Comparison of ENCODE assay signal across 21 cellular contexts in genomic region chr5:110269478-110270142, GRCh38.
A peak's percentile ranks its signal among the peaks of the same experiment; 100 is the strongest.
DNase-seq lines count a peak whose midpoint lies in the region; ATAC-seq and TF ChIP-seq lines count a peak whose summit lies in the region.
"Had no signal": no experiment of that assay in that cellular context is flagged by ENCODE, and none has a peak within 500 bp of the region (broad histone marks: within the 10 kb centered on the region; RNA-seq: fewer than 3 reads in every experiment).

No MANE protein-coding gene starts in this region.

- no peaks in the 10 kb centered on the region for H3F3A ChIP-seq in SK-N-SH (replicated peaks; ENCODE audit: insufficient read depth)
- H3F3A ChIP-seq in GM23248 (ENCODE audit: insufficient read depth): no peaks in the 10 kb centered on the region

- TF ChIP-seq RAD21 in SK-N-SH (IDR thresholded peaks at IDR 0.05; ENCODE audit: low read length): no peak

- no peaks in the 10 kb centered on the region for H3K79me2 ChIP-seq in SK-N-SH (ENCODE audit: insufficient read depth)
- H3K79me2 ChIP-seq in GM23248 (ENCODE audit: insufficient read depth): no peaks in the 10 kb centered on the region
- no peaks in the 10 kb centered on the region for H3K79me2 ChIP-seq in hepatocyte

- H2AFZ ChIP-seq in SK-N-SH (ENCODE audit: low read depth): no peak overlapping the region
- H2AFZ ChIP-seq in GM23248: peak overlapping the region; percentile 80
- H2AFZ ChIP-seq in hepatocyte: no peak overlapping the region

- no peak overlapping the region for H3K4me3 ChIP-seq in SK-N-SH (ENCODE audit: low read depth in 2 of 2, low read length in 1 of 2)
- H3K4me3 ChIP-seq in GM23248: 0 out of 2 replicates have a peak overlapping the region, but pooled peaks have one; percentile 3
- H3K4me3 ChIP-seq in ascending aorta: peak overlapping the region in 1 of 2 donors; percentile 24
- no peak overlapping the region for H3K4me3 ChIP-seq in hepatocyte
- H3K4me3 ChIP-seq: BLaER1 treated with 17β-estradiol and CSF1 and Interleukin-3, amounts not matched to agents 10 nM and 100 nM; HAP-1; MG63 had no signal

- H3K27me3 ChIP-seq in SK-N-SH (ENCODE audit: insufficient read depth): no peaks in the 10 kb centered on the region
- no peaks in the 10 kb centered on the region for H3K27me3 ChIP-seq in GM23248 (replicated peaks; ENCODE audit: insufficient read depth)
- no peaks in the 10 kb centered on the region for H3K27me3 ChIP-seq in ascending aorta
- H3K27me3 ChIP-seq in hepatocyte: no peaks in the 10 kb centered on the region
- H3K27me3 ChIP-seq: BLaER1 treated with 17β-estradiol and CSF1 and Interleukin-3, amounts not matched to agents 10 nM and 100 nM had no signal

- H3K9me3 ChIP-seq in SK-N-SH (no peaks in the 10 kb centered on the region), GM23248 (ENCODE audit: low read depth) (no peaks in the 10 kb centered on the region), ascending aorta (no peaks in the 10 kb centered on the region), hepatocyte (ENCODE audit: low read depth) (no peaks in the 10 kb centered on the region)
- H3K9me3 ChIP-seq: BLaER1 treated with 17β-estradiol and CSF1 and Interleukin-3, amounts not matched to agents 10 nM and 100 nM; HAP-1; MG63 had no signal

- H3K4me2 ChIP-seq in SK-N-SH (no peak overlapping the region), GM23248 (ENCODE audit: unreplicated experiment) (peak overlapping the region; percentile 30), hepatocyte (no peak overlapping the region)
- H3K4me2 ChIP-seq: BLaER1 treated with 17β-estradiol and CSF1 and Interleukin-3, amounts not matched to agents 10 nM and 100 nM had no signal

- no peak overlapping the region for H3K9ac ChIP-seq in SK-N-SH
- H3K9ac ChIP-seq in GM23248: peak overlapping the region; percentile 12; the same call in 1 of the 2 replicates
- H3K9ac ChIP-seq: BLaER1 treated with 17β-estradiol and CSF1 and Interleukin-3, amounts not matched to agents 10 nM and 100 nM had no signal

- CTCF ChIA-PET in SK-N-SH (lab: Yijun Ruan, JAX): no interaction called here

- no peaks in the 10 kb centered on the region for H3K36me3 Mint-ChIP-seq in neural crest cell (ENCODE audit: low read depth)
- H3K36me3 Mint-ChIP-seq: CD8-positive, alpha-beta memory T cell had no signal

- peak overlapping the region; percentile 12 for H3K27ac Mint-ChIP-seq in neural crest cell (ENCODE audit: unreplicated experiment)
- H3K27ac Mint-ChIP-seq: CD8-positive, alpha-beta memory T cell had no signal

- no peaks in the 10 kb centered on the region for H3K9me3 Mint-ChIP-seq in neural crest cell
- H3K9me3 Mint-ChIP-seq: CD8-positive, alpha-beta memory T cell had no signal

- TF ChIP-seq CTCF in SK-N-SH (IDR thresholded peaks at IDR 0.05) (no peak), ascending aorta (IDR thresholded peaks at IDR 0.05) (no peak), neural crest cell (conservative IDR thresholded peaks at IDR 0.05) (no peak), hepatocyte (IDR thresholded peaks at IDR 0.05; ENCODE audit: poor library complexity) (no peak)

- intact Hi-C loops in ascending aorta (cut with DNase I): loop anchor here (10.0 kb wide), 2 partner anchors 285 to 365 kb away; no protein-coding TSS in a partner anchor

- POLR2A ChIA-PET in SK-N-SH (lab: Yijun Ruan, JAX): no interaction called here

- no peak for DNase-seq in SK-N-SH
- DNase-seq in GM23248: peak; percentile 28
- DNase-seq in ascending aorta (ENCODE audit: low spot score in 2 of 2): no peak
- DNase-seq in neural crest cell (ENCODE audit: low read depth, low spot score): no peak
- DNase-seq in substantia nigra (lab: John Stamatoyannopoulos, UW): no peak
- DNase-seq in hepatocyte (ENCODE audit: low spot score): no peak
- DNase-seq: 8988T; CD8-positive, alpha-beta memory T cell; DMS79; Karpas-422; MG63; NCI-H1105 treated with DMSO at 0.1 percent for 48 hours; NCI-H187; NCI-H2171; NCI-H446; NCI-H69; NK-92 treated with Interleukin-12 subunit alpha and Interleukin-12 subunit beta, amount 100 ng/mL, for 24 hours had no signal

- H3K4me3 Mint-ChIP-seq in neural crest cell: no peak overlapping the region
- H3K4me3 Mint-ChIP-seq: CD8-positive, alpha-beta memory T cell had no signal

- no peak for TF ChIP-seq EP300 in SK-N-SH (IDR thresholded peaks at IDR 0.05; ENCODE audit: borderline replicate concordance in 1 of 2, low read depth in 1 of 2, low read length in 1 of 2)

- H3K9me2 ChIP-seq in SK-N-SH (no peaks in the 10 kb centered on the region), GM23248 (ENCODE audit: insufficient read depth) (no peaks in the 10 kb centered on the region), hepatocyte (replicated peaks; ENCODE audit: insufficient read depth) (no peaks in the 10 kb centered on the region)

- H3K4me1 Mint-ChIP-seq in neural crest cell: peaks cover 28% of the 10 kb centered on the region

- H3K27me3 Mint-ChIP-seq in neural crest cell (ENCODE audit: low read depth): no peaks in the 10 kb centered on the region
- H3K27me3 Mint-ChIP-seq: CD8-positive, alpha-beta memory T cell had no signal

- H3K27ac ChIP-seq in SK-N-SH (ENCODE audit: low read depth in 2 of 2, low read length in 1 of 2) (no peak overlapping the region), GM23248 (no peak overlapping the region), ascending aorta (peak overlapping the region; percentile 52 to 53), substantia nigra (ENCODE audit: low read depth, low read length, poor library complexity, severe bottlenecking) (no peak overlapping the region), hepatocyte (no peak overlapping the region)
- H3K27ac ChIP-seq: BLaER1 treated with 17β-estradiol and CSF1 and Interleukin-3, amounts not matched to agents 10 nM and 100 nM had no signal

- ATAC-seq in SK-N-SH treated with all-trans-retinoic acid at 6 μM for 48 hours (peak; percentile 68), GM21390 (IDR thresholded peaks at IDR 0.05; ENCODE audit: unreplicated experiment) (no peak)

- H3K36me3 ChIP-seq in SK-N-SH (replicated peaks in 1 of 2; ENCODE audit: control insufficient read depth in 1 of 2, insufficient read depth in 2 of 2, low read length in 1 of 2): no peaks in the 10 kb centered on the region
- H3K36me3 ChIP-seq in GM23248 (ENCODE audit: low read depth): no peaks in the 10 kb centered on the region
- H3K36me3 ChIP-seq in ascending aorta: no peaks in the 10 kb centered on the region
- no peaks in the 10 kb centered on the region for H3K36me3 ChIP-seq in hepatocyte (replicated peaks; ENCODE audit: insufficient read depth, low read depth)
- H3K36me3 ChIP-seq: BLaER1 treated with 17β-estradiol and CSF1 and Interleukin-3, amounts not matched to agents 10 nM and 100 nM; HAP-1; MG63 had no signal

- 81% methylated on average over 3 of the region's 3 CpGs for WGBS in SK-N-SH (ENCODE audit: low lambda C conversion rate)
- WGBS in GM23248 (ENCODE audit: low coverage in 1 of 2, low lambda C conversion rate in 2 of 2, missing lambda C conversion rate in 2 of 2), 2 experiments: 11 to 13% methylated on average over 3 of the region's 3 CpGs
- WGBS in hepatocyte (ENCODE audit: low lambda C conversion rate, missing lambda C conversion rate): 85% methylated on average over 3 of the region's 3 CpGs

- H4K20me1 ChIP-seq in SK-N-SH (ENCODE audit: insufficient read depth) (no peaks in the 10 kb centered on the region), GM23248 (ENCODE audit: insufficient read depth) (no peaks in the 10 kb centered on the region), hepatocyte (ENCODE audit: insufficient read depth, poor library complexity, severe bottlenecking) (no peaks in the 10 kb centered on the region)
- H4K20me1 ChIP-seq: BLaER1 treated with 17β-estradiol and CSF1 and Interleukin-3, amounts not matched to agents 10 nM and 100 nM had no signal

- in situ Hi-C loops in GM23248 (cut with MboI): no loop called here

- no peaks in the 10 kb centered on the region for H3K4me1 ChIP-seq in SK-N-SH (ENCODE audit: control insufficient read depth in 1 of 2, insufficient read depth in 2 of 2, low read depth in 1 of 2, low read length in 1 of 2)
- peaks cover 10% of the 10 kb centered on the region for H3K4me1 ChIP-seq in GM23248 (ENCODE audit: insufficient read depth)
- H3K4me1 ChIP-seq in ascending aorta: peaks cover 0 to 15% of the 10 kb centered on the region in 2 donors
- H3K4me1 ChIP-seq in hepatocyte (ENCODE audit: insufficient read depth): no peaks in the 10 kb centered on the region
- H3K4me1 ChIP-seq: HAP-1 had no signal

TF ChIP-seq in SK-N-SH treated with all-trans-retinoic acid at 6 μM for 48 hours, 23 proteins besides CTCF, POLR2A, EP300 and RAD21:
- no peak for TF ChIP-seq ZNF70 (CRISPR knock-in tag; IDR thresholded peaks at IDR 0.05)
- TF ChIP-seq CSDC2 (CRISPR knock-in tag; IDR thresholded peaks at IDR 0.05): no peak
- no peak for TF ChIP-seq TCF4 (CRISPR knock-in tag; IDR thresholded peaks at IDR 0.05; ENCODE audit: borderline replicate concordance)

TF ChIP-seq in SK-N-SH, 30 proteins besides CTCF, POLR2A, EP300 and RAD21:
- no peak for TF ChIP-seq PBX3 (IDR thresholded peaks at IDR 0.05)

Comparison
In these comparisons a context has a peak if more than half of its experiments do, and no peak if none do; other contexts are left out.
1. H3K27ac ChIP-seq: peak in ascending aorta (2 of 2); none in SK-N-SH (0 of 2), GM23248 (single experiment), substantia nigra (single experiment) and hepatocyte (single experiment).